In genomic region chr6:146014233-146014632, GRCh38 we compare ENCODE assay signal across 23 cellular contexts. TPM values are rescaled to one million over a fixed set of nuclear protein-coding genes. Genes with fewer than 3 reads are reported as not detected.
"Had no signal": no experiment of that assay in that cellular context is flagged by ENCODE, and none has a peak within 500 bp of the region (broad histone marks: within the 10 kb centered on the region; RNA-seq: fewer than 3 reads in every experiment).

No MANE protein-coding gene starts in this region.

- DNase-seq: Karpas-422, KG1, MG63, NCI-H1092, NCI-H1436, NCI-H187, NCI-H2029, NCI-H2081 treated with DMSO at 0.1 percent for 48 hours, NCI-H2171, NCI-H226, NCI-H446, NCI-H510A, NCI-H524 treated with DMSO at 0.1 percent for 48 hours, NCI-H69, NCI-H774, PC-3, SHP77, SK-N-SH, SW 1271, T-cell had no signal

- H3K36me3 Mint-ChIP-seq: T-cell had no signal

- H3K4me3 ChIP-seq: MG63 had no signal

- H3K9ac ChIP-seq: SK-N-SH had no signal

- H3K27ac ChIP-seq: RWPE1 had no signal

- H3K4me1 Mint-ChIP-seq: T-cell had no signal

- H3K27me3 ChIP-seq: MG63 had no signal

- H3K36me3 ChIP-seq: MG63 had no signal

- H3K4me3 Mint-ChIP-seq: T-cell had no signal

- H3K4me2 ChIP-seq: SK-N-SH had no signal

- ATAC-seq: Panc1, PC-3, T-cell had no signal

- H3K27ac Mint-ChIP-seq: T-cell had no signal

- H3K9me3 ChIP-seq: SK-N-SH had no signal

RNA-seq across cellular contexts. Expression of gene GRM1, which starts 14.6 kb away (rescaled TPM):
- total RNA-seq: HT1080, T-cell had no signal
